Comparison of ENCODE assay signal across 8 cellular contexts in the genomic region with DNA sequence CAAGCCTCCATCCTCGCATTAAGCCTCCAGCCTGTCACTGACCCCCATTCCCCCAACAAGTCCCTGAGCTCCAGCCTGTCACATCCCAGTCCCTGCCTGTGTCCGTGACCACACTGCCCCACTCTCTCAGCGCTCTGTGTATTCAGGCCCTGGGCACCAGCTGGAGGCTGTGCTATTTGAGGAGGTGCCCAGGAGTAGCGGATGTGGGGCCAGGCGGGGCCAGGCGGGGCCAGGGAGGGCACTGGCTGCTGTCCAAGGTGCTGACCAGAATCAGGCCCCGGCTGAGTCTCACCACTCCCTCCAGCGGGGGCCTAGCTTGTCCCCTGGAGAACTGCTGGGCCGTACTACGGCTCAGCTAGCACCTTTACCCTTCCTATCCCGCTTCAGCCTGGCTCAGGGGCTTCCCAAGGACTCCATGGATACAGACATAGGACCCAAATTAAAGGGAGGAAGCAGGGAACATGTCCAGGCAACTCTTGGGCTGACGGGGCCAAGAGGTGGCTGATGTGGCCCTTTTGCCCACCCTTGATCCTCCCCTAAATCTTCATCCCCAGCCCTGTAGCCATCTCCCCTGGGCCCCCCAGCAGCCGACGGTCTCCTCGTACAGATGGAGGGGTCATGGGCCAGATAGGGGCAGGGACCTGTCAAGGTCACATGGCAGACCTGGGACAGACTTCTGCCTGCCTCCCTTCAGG. TPM values are rescaled to one million over a fixed set of nuclear protein-coding genes. Genes with fewer than 3 reads are reported as not detected.
DNase-seq lines count a peak whose midpoint lies in the region; ATAC-seq and TF ChIP-seq lines count a peak whose summit lies in the region.

No MANE protein-coding gene starts in this region.

- DNase-seq in EL (peak; percentile 45), NCI-H510A (lab: John Stamatoyannopoulos, UW) (peak; percentile 32), epithelial cell of esophagus (ENCODE audit: low read depth) (peak; percentile 41), esophagus squamous epithelium (lab: John Stamatoyannopoulos, UW) (no peak)
- peak; percentile 80 for DNase-seq in activated CD8-positive, alpha-beta memory T cell treated with anti-CD3 and anti-CD28 coated beads for 24 hours
- peak; percentile 8 to 80 (median 56) for DNase-seq in naive thymus-derived CD8-positive, alpha-beta T cell
- peak; percentile 52 to 56 for DNase-seq in stimulated activated naive CD8-positive, alpha-beta T cell treated with anti-CD3 and anti-CD28 coated beads, Interleukin-15, amount 100 ng/mL, for 72 hours

- intact Hi-C loops in esophagus squamous epithelium (cut with DNase I), result no loop called here

- POLR2A ChIA-PET in naive thymus-derived CD8-positive, alpha-beta T cell (lab: Charles Lee), result no interaction called here

- H3K27me3 ChIP-seq in esophagus squamous epithelium, result peaks cover 0 to 12% (median 0%) of the 10 kb centered on the region in 4 donors

- no peaks in the 10 kb centered on the region for H3K4me1 ChIP-seq in esophagus squamous epithelium

- TF ChIP-seq POLR2A in esophagus squamous epithelium (IDR thresholded peaks at IDR 0.05), result no peak

- H3K27ac Mint-ChIP-seq in naive thymus-derived CD8-positive, alpha-beta T cell, result peak overlapping the region in 1 of 10 donors; percentile 37
- H3K27ac Mint-ChIP-seq in stimulated activated naive CD8-positive, alpha-beta T cell treated with anti-CD3 and anti-CD28 coated beads, Interleukin-15, amount 100 ng/mL, for 72 hours, result no peak overlapping the region

- TF ChIP-seq CTCF in epithelial cell of esophagus (IDR thresholded peaks at IDR 0.05; ENCODE audit: insufficient read depth, low read depth, low read length, missing control alignments) (no peak), esophagus squamous epithelium (IDR thresholded peaks at IDR 0.05) (no peak)

- ATAC-seq in naive thymus-derived CD8-positive, alpha-beta T cell, result peak; percentile 86 to 87
- peak; percentile 71 for ATAC-seq in stimulated activated naive CD8-positive, alpha-beta T cell treated with anti-CD3 and anti-CD28 coated beads, Interleukin-15, amount 100 ng/mL, for 72 hours
- ATAC-seq in HG02938 (IDR thresholded peaks at IDR 0.05; ENCODE audit: unreplicated experiment), result no peak

- H3K27ac ChIP-seq in esophagus squamous epithelium, result no peak overlapping the region

- no peaks in the 10 kb centered on the region for H3K9me3 Mint-ChIP-seq in naive thymus-derived CD8-positive, alpha-beta T cell
- no peaks in the 10 kb centered on the region for H3K9me3 Mint-ChIP-seq in stimulated activated naive CD8-positive, alpha-beta T cell treated with anti-CD3 and anti-CD28 coated beads, Interleukin-15, amount 100 ng/mL, for 72 hours

- H3K36me3 ChIP-seq in esophagus squamous epithelium, result no peaks in the 10 kb centered on the region

- H3K27me3 Mint-ChIP-seq in naive thymus-derived CD8-positive, alpha-beta T cell, result peaks cover 1 to 26% (median 12%) of the 10 kb centered on the region in 5 donors
- peaks cover 18% of the 10 kb centered on the region for H3K27me3 Mint-ChIP-seq in stimulated activated naive CD8-positive, alpha-beta T cell treated with anti-CD3 and anti-CD28 coated beads, Interleukin-15, amount 100 ng/mL, for 72 hours

- H3K9me3 ChIP-seq in esophagus squamous epithelium, result no peaks in the 10 kb centered on the region

- no peaks in the 10 kb centered on the region for H3K36me3 Mint-ChIP-seq in naive thymus-derived CD8-positive, alpha-beta T cell

- 35 to 78% methylated on average over 5 to 12 of the region's 15 CpGs for WGBS in esophagus squamous epithelium, 2 donors

- H3K4me3 Mint-ChIP-seq in naive thymus-derived CD8-positive, alpha-beta T cell, result no peak overlapping the region
- no peak overlapping the region for H3K4me3 Mint-ChIP-seq in stimulated activated naive CD8-positive, alpha-beta T cell treated with anti-CD3 and anti-CD28 coated beads, Interleukin-15, amount 100 ng/mL, for 72 hours

- peaks cover 2 to 11% (median 6%) of the 10 kb centered on the region in 4 donors for H3K4me1 Mint-ChIP-seq in naive thymus-derived CD8-positive, alpha-beta T cell
- peaks cover 11% of the 10 kb centered on the region for H3K4me1 Mint-ChIP-seq in stimulated activated naive CD8-positive, alpha-beta T cell treated with anti-CD3 and anti-CD28 coated beads, Interleukin-15, amount 100 ng/mL, for 72 hours

- H3K4me3 ChIP-seq in epithelial cell of esophagus (ENCODE audit: low read length) (no peak overlapping the region), esophagus squamous epithelium (no peak overlapping the region)

RNA-seq across cellular contexts. Expression of a gene that starts 1.1 kb away (rescaled TPM):
- total RNA-seq in naive thymus-derived CD8-positive, alpha-beta T cell, result not detected
- polyA plus RNA-seq in naive thymus-derived CD8-positive, alpha-beta T cell, result not detected
- not detected for total RNA-seq in esophagus squamous epithelium

RNA-seq across cellular contexts. Expression of a gene that starts 16.2 kb away (rescaled TPM):
- not detected for total RNA-seq in naive thymus-derived CD8-positive, alpha-beta T cell
- polyA plus RNA-seq in naive thymus-derived CD8-positive, alpha-beta T cell, result not detected
- not detected for total RNA-seq in esophagus squamous epithelium

RNA-seq across cellular contexts. Expression of a gene that starts 48.0 kb away (rescaled TPM):
- under 1 TPM; 0.23 to 0.41 TPM for total RNA-seq in naive thymus-derived CD8-positive, alpha-beta T cell
- polyA plus RNA-seq in naive thymus-derived CD8-positive, alpha-beta T cell, result not detected
- total RNA-seq in esophagus squamous epithelium, result 10 to 100 TPM in 2 of 4 donors, 1 to 10 TPM in 2; 5.0 to 34.3 (median 10.3) TPM

Comparison
In these comparisons a context has a peak if more than half of its experiments do, and no peak if none do; other contexts are left out.
1. RNA of a gene that starts 48.0 kb away (total RNA-seq): 5.0 to 34.3 TPM in esophagus squamous epithelium; 0.23 to 0.41 TPM in naive thymus-derived CD8-positive, alpha-beta T cell; every median in the first group is over 4 times any median in the second.